ENCODE assay signal across 1 cellular context in the genomic region with DNA sequence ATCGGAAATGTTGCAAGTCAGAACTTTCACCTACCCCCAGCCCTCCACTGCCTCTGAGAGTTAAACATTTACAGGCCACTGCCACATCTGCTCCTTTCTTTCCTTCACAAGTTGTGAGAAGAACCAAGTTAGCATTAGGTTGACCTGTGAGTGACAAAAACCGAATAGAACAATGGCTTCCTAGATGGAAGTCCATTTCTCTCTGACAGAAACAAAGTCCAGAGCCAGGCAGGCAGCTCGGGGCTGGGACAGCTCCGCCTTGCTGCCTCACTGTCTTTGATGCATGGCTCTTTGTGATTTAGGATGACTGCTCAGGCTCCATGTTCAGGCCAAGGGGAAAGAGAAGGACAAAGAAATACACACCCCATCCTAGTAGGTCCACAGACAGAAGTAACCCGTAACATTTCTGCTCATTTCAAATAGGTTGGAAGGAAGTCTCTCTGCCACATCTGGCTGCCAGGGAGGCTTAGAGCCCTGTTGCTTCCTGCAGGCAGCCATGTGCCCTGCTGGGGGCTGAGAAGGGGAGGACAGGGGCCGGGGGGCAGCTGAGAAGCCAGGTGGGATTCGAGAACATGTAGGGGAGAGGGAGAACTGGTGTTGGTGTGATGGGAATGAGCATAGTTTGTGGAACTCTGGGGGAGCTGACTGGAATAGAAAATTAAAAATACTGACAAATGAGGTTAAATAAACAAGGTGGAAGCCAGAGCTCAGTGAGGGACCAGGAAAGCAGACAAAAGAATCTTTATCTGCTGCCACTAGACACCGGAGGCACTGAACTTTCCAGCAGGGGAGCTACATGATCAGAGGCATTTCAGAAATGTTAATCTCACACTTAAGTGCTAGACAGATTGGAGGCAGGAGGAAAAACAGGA.
TF ChIP-seq lines count a peak whose summit lies in the region.

No MANE protein-coding gene starts in this region.

TF ChIP-seq in A549, 52 proteins besides CTCF, POLR2A, EP300 and RAD21 (continued from another document):
- TF ChIP-seq, protein P1, sequence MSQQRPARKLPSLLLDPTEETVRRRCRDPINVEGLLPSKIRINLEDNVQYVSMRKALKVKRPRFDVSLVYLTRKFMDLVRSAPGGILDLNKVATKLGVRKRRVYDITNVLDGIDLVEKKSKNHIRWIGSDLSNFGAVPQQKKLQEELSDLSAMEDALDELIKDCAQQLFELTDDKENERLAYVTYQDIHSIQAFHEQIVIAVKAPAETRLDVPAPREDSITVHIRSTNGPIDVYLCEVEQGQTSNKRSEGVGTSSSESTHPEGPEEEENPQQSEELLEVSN (IDR thresholded peaks at IDR 0.05; ENCODE audit: borderline replicate concordance, low read depth), result peak; percentile 15; the same call in 1 of the 2 replicates
- no peak for TF ChIP-seq BHLHE40 (IDR thresholded peaks at IDR 0.05; ENCODE audit: low read depth, low read length)
- TF ChIP-seq HOXB13 (CRISPR knock-in tag; IDR thresholded peaks at IDR 0.05; ENCODE audit: low read depth), result peak; percentile 78
- no peak for TF ChIP-seq SREBF2 (IDR thresholded peaks at IDR 0.05)
- 0 out of 2 replicates have a peak, but pooled peaks have one; percentile 65 for TF ChIP-seq HOXB5 (CRISPR knock-in tag; IDR thresholded peaks at IDR 0.05)
- TF ChIP-seq, protein P2, sequence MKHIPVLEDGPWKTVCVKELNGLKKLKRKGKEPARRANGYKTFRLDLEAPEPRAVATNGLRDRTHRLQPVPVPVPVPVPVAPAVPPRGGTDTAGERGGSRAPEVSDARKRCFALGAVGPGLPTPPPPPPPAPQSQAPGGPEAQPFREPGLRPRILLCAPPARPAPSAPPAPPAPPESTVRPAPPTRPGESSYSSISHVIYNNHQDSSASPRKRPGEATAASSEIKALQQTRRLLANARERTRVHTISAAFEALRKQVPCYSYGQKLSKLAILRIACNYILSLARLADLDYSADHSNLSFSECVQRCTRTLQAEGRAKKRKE (CRISPR knock-in tag; IDR thresholded peaks at IDR 0.05; ENCODE audit: low read depth), result peak; percentile 30; the same call in 1 of the 2 replicates
- peak in 1 of 2 experiments; percentile 39; a peak in 1 of 4 replicates for TF ChIP-seq CEBPB (IDR thresholded peaks at IDR 0.05)
